ENCODE assay signal across 15 cellular contexts in the genomic region with DNA sequence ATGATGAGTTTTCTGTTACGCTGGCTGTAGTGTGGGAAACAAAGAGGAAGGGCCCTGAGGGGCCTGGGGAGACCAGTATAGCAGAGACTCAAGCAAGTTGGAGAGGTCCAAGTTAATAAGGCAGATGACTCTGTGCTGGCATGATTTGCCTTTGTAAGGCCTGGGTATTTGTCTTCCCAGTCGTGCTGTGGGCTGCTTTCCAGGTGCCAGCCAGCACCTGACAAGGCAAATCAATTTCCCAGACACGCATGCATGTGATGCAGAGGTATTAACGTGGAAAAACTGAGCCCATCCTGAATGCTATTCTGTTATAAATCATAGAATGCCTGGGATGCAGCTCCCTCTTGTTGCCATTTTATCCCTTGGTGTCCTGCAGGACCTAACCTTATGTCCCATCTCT.
DNase-seq lines count a peak whose midpoint lies in the region; ATAC-seq and TF ChIP-seq lines count a peak whose summit lies in the region.
"Had no signal": no experiment of that assay in that cellular context is flagged by ENCODE, and none has a peak within 500 bp of the region (broad histone marks: within the 10 kb centered on the region; RNA-seq: fewer than 3 reads in every experiment).

No MANE protein-coding gene starts in this region.

- H3K36me3 ChIP-seq in GM23338 (ENCODE audit: insufficient read depth) = no peaks in the 10 kb centered on the region
- H3K36me3 ChIP-seq: BE2C had no signal

- no peak overlapping the region for H3K27ac Mint-ChIP-seq in GM23338
- no peak overlapping the region for H3K27ac Mint-ChIP-seq in stimulated activated memory B cell treated with anti-CD40 and anti-IgM and Interleukin-4, amounts not matched to agents 10 μg/mL and 1 μg/mL and 100 μg/mL, for 72 hours
- H3K27ac Mint-ChIP-seq: CD4-positive, CD25-positive, alpha-beta regulatory T cell; CD8-positive, alpha-beta memory T cell had no signal

- DNase-seq in COR-L47 (lab: John Stamatoyannopoulos, UW) (peak; percentile 31), GM23338 (ENCODE audit: low spot score) (no peak), mucosa of gallbladder (ENCODE audit: low spot score) (peak; percentile 51), retina (peak; percentile 15), erythroblast (lab: John Stamatoyannopoulos, UW) (no peak)
- DNase-seq: ACHN; BE2C; C1 segment of cervical spinal cord; CD4-positive, CD25-positive, alpha-beta regulatory T cell; CD8-positive, alpha-beta memory T cell; DMS153; DMS79; GDM1; HCEC 1CT had no signal

- H3K79me2 ChIP-seq in GM23338 (replicated peaks; ENCODE audit: insufficient read depth) = no peaks in the 10 kb centered on the region

- no peak for TF ChIP-seq CTCF in GM23338 (conservative IDR thresholded peaks at IDR 0.05; ENCODE audit: low read depth in 2 of 2)

- no peak overlapping the region for H3K27ac ChIP-seq in GM23338 (ENCODE audit: low read depth)

- no peaks in the 10 kb centered on the region; the same call in 1 of the 3 replicates for H3K9me3 Mint-ChIP-seq in GM23338
- H3K9me3 Mint-ChIP-seq in stimulated activated memory B cell treated with anti-CD40 and anti-IgM and Interleukin-4, amounts not matched to agents 10 μg/mL and 1 μg/mL and 100 μg/mL, for 72 hours = peaks cover 14% of the 10 kb centered on the region

- H4K20me1 ChIP-seq in GM23338 (replicated peaks; ENCODE audit: insufficient read depth) = no peaks in the 10 kb centered on the region

- peaks cover 2% of the 10 kb centered on the region; the same call in 2 of the 3 replicates for H3K36me3 Mint-ChIP-seq in GM23338 (ENCODE audit: low read depth)
- no peaks in the 10 kb centered on the region for H3K36me3 Mint-ChIP-seq in stimulated activated memory B cell treated with anti-CD40 and anti-IgM and Interleukin-4, amounts not matched to agents 10 μg/mL and 1 μg/mL and 100 μg/mL, for 72 hours
- H3K36me3 Mint-ChIP-seq: CD4-positive, CD25-positive, alpha-beta regulatory T cell; CD8-positive, alpha-beta memory T cell had no signal

- H3K4me3 Mint-ChIP-seq in GM23338 = no peak overlapping the region
- H3K4me3 Mint-ChIP-seq in stimulated activated memory B cell treated with anti-CD40 and anti-IgM and Interleukin-4, amounts not matched to agents 10 μg/mL and 1 μg/mL and 100 μg/mL, for 72 hours = no peak overlapping the region
- H3K4me3 Mint-ChIP-seq: CD4-positive, CD25-positive, alpha-beta regulatory T cell; CD8-positive, alpha-beta memory T cell had no signal

- no peaks in the 10 kb centered on the region for H3K27me3 ChIP-seq in GM23338 (ENCODE audit: insufficient read depth)
- H3K27me3 ChIP-seq: BE2C had no signal

- peak overlapping the region; percentile 63; the same call in 1 of the 2 replicates for H2AFZ ChIP-seq in GM23338

- no peaks in the 10 kb centered on the region for H3K4me1 ChIP-seq in GM23338 (ENCODE audit: insufficient read depth)
- H3K4me1 ChIP-seq: BE2C had no signal

- no peak for TF ChIP-seq POLR2A in erythroblast (IDR thresholded peaks at IDR 0.05; ENCODE audit: low read length)

- H3F3A ChIP-seq in GM23338 (replicated peaks; ENCODE audit: low read depth) = no peaks in the 10 kb centered on the region

- ATAC-seq in GM23338 = no peak
- ATAC-seq in stimulated activated memory B cell treated with anti-CD40 and anti-IgM and Interleukin-4, amounts not matched to agents 10 μg/mL and 1 μg/mL and 100 μg/mL, for 72 hours = no peak

- no peaks in the 10 kb centered on the region; the same call in 1 of the 2 replicates for H3K9me2 ChIP-seq in GM23338 (ENCODE audit: insufficient read depth)

- H3K4me1 Mint-ChIP-seq in GM23338 = no peaks in the 10 kb centered on the region
- no peaks in the 10 kb centered on the region for H3K4me1 Mint-ChIP-seq in stimulated activated memory B cell treated with anti-CD40 and anti-IgM and Interleukin-4, amounts not matched to agents 10 μg/mL and 1 μg/mL and 100 μg/mL, for 72 hours
- H3K4me1 Mint-ChIP-seq: CD4-positive, CD25-positive, alpha-beta regulatory T cell; CD8-positive, alpha-beta memory T cell had no signal

- no peak overlapping the region for H3K4me2 ChIP-seq in GM23338

- H3K4me3 ChIP-seq in GM23338 = no peak overlapping the region

- peaks cover 1% of the 10 kb centered on the region for H3K27me3 Mint-ChIP-seq in GM23338 (ENCODE audit: insufficient read depth, low read depth, poor library complexity)
- H3K27me3 Mint-ChIP-seq in stimulated activated memory B cell treated with anti-CD40 and anti-IgM and Interleukin-4, amounts not matched to agents 10 μg/mL and 1 μg/mL and 100 μg/mL, for 72 hours = peaks cover 9% of the 10 kb centered on the region
- H3K27me3 Mint-ChIP-seq: CD4-positive, CD25-positive, alpha-beta regulatory T cell had no signal

TF ChIP-seq in GM23338, 12 proteins besides CTCF, POLR2A, EP300 and RAD21 (continues in another document):
- no peak for TF ChIP-seq ZNF114 (CRISPR knock-in tag; IDR thresholded peaks at IDR 0.05)
- no peak for TF ChIP-seq JUNB (IDR thresholded peaks at IDR 0.05; ENCODE audit: unreplicated experiment)
- TF ChIP-seq CREB1 (CRISPR knock-in tag; IDR thresholded peaks at IDR 0.05; ENCODE audit: low read depth) = no peak
- no peak for TF ChIP-seq EZH2 (IDR thresholded peaks at IDR 0.05; ENCODE audit: low read depth, unreplicated experiment)
- TF ChIP-seq, protein P1, sequence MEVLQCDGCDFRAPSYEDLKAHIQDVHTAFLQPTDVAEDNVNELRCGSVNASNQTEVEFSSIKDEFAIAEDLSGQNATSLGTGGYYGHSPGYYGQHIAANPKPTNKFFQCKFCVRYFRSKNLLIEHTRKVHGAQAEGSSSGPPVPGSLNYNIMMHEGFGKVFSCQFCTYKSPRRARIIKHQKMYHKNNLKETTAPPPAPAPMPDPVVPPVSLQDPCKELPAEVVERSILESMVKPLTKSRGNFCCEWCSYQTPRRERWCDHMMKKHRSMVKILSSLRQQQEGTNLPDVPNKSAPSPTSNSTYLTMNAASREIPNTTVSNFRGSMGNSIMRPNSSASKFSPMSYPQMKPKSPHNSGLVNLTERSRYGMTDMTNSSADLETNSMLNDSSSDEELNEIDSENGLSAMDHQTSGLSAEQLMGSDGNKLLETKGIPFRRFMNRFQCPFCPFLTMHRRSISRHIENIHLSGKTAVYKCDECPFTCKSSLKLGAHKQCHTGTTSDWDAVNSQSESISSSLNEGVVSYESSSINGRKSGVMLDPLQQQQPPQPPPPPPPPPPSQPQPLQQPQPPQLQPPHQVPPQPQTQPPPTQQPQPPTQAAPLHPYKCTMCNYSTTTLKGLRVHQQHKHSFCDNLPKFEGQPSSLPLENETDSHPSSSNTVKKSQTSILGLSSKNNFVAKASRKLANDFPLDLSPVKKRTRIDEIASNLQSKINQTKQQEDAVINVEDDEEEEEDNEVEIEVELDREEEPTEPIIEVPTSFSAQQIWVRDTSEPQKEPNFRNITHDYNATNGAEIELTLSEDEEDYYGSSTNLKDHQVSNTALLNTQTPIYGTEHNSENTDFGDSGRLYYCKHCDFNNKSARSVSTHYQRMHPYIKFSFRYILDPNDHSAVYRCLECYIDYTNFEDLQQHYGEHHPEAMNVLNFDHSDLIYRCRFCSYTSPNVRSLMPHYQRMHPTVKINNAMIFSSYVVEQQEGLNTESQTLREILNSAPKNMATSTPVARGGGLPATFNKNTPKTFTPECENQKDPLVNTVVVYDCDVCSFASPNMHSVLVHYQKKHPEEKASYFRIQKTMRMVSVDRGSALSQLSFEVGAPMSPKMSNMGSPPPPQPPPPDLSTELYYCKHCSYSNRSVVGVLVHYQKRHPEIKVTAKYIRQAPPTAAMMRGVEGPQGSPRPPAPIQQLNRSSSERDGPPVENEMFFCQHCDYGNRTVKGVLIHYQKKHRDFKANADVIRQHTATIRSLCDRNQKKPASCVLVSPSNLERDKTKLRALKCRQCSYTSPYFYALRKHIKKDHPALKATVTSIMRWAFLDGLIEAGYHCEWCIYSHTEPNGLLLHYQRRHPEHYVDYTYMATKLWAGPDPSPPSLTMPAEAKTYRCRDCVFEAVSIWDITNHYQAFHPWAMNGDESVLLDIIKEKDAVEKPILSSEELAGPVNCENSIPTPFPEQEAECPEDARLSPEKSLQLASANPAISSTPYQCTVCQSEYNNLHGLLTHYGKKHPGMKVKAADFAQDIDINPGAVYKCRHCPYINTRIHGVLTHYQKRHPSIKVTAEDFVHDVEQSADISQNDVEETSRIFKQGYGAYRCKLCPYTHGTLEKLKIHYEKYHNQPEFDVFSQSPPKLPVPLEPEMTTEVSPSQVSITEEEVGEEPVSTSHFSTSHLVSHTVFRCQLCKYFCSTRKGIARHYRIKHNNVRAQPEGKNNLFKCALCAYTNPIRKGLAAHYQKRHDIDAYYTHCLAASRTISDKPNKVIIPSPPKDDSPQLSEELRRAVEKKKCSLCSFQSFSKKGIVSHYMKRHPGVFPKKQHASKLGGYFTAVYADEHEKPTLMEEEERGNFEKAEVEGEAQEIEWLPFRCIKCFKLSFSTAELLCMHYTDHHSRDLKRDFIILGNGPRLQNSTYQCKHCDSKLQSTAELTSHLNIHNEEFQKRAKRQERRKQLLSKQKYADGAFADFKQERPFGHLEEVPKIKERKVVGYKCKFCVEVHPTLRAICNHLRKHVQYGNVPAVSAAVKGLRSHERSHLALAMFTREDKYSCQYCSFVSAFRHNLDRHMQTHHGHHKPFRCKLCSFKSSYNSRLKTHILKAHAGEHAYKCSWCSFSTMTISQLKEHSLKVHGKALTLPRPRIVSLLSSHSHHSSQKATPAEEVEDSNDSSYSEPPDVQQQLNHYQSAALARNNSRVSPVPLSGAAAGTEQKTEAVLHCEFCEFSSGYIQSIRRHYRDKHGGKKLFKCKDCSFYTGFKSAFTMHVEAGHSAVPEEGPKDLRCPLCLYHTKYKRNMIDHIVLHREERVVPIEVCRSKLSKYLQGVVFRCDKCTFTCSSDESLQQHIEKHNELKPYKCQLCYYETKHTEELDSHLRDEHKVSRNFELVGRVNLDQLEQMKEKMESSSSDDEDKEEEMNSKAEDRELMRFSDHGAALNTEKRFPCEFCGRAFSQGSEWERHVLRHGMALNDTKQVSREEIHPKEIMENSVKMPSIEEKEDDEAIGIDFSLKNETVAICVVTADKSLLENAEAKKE (CRISPR knock-in tag; IDR thresholded peaks at IDR 0.05) = no peak
- no peak for TF ChIP-seq ZNF331 (CRISPR knock-in tag; IDR thresholded peaks at IDR 0.05; ENCODE audit: low read depth)
- TF ChIP-seq POLR2AphosphoS5 (IDR thresholded peaks at IDR 0.05; ENCODE audit: low read depth) = no peak
- TF ChIP-seq EZH2phosphoT487 (IDR thresholded peaks at IDR 0.05; ENCODE audit: unreplicated experiment) = no peak
- no peak for TF ChIP-seq NANOG (IDR thresholded peaks at IDR 0.05; ENCODE audit: borderline replicate concordance)

Comparison
In these comparisons a context has a peak if more than half of its experiments do, and no peak if none do; other contexts are left out.
1. DNase-seq: peak in COR-L47 (single experiment), mucosa of gallbladder (single experiment) and retina (single experiment); none in GM23338 (single experiment) and erythroblast (0 of 2).